Comparison of ENCODE assay signal across 1 cellular context in genomic region chr11:65121865-65122696, GRCh38.
TF ChIP-seq lines count a peak whose summit lies in the region.

TSS of gene FAU (minus strand) at chr11:65122134. CDS start at chr11:65121813, 321 bp downstream.
TSS of gene MRPL49 (plus strand) at chr11:65122321. CDS start at chr11:65122347, 26 bp downstream.

TF ChIP-seq in HepG2, 621 proteins besides CTCF, POLR2A, EP300 and RAD21 (continued from another document and continues in another):
- TF ChIP-seq ZHX2 (IDR thresholded peaks at IDR 0.05; ENCODE audit: low read depth) (peak; percentile 97), ZHX2 (CRISPR knock-in tag; IDR thresholded peaks at IDR 0.05; ENCODE audit: borderline replicate concordance) (no peak), ZNF552 (CRISPR knock-in tag; IDR thresholded peaks at IDR 0.05; ENCODE audit: borderline replicate concordance) (peak; percentile 17; the same call in 1 of the 2 replicates), ZNF691 (CRISPR knock-in tag; IDR thresholded peaks at IDR 0.05; ENCODE audit: borderline replicate concordance, low read depth) (peak; percentile 80; the same call in 1 of the 2 replicates), ZNF644 (CRISPR knock-in tag; IDR thresholded peaks at IDR 0.05; ENCODE audit: low read depth) (0 out of 2 replicates have a peak, but pooled peaks have one; percentile 11), RBAK (CRISPR knock-in tag; IDR thresholded peaks at IDR 0.05) (no peak), NCOR1 (IDR thresholded peaks at IDR 0.05; ENCODE audit: borderline replicate concordance, low read length) (no peak), ZNF766 (CRISPR knock-in tag; IDR thresholded peaks at IDR 0.05; ENCODE audit: borderline replicate concordance) (peak; percentile 86; the same call in 1 of the 2 replicates), ZBTB7B (CRISPR knock-in tag; IDR thresholded peaks at IDR 0.05) (no peak), ATF5 (CRISPR knock-in tag; IDR thresholded peaks at IDR 0.05; ENCODE audit: low read depth) (peak; percentile 65; the same call in 1 of the 2 replicates), ZNF570 (CRISPR knock-in tag; IDR thresholded peaks at IDR 0.05; ENCODE audit: borderline replicate concordance) (no peak), ATM (IDR thresholded peaks at IDR 0.05; ENCODE audit: borderline replicate concordance) (no peak), FOXO1 (CRISPR knock-in tag; IDR thresholded peaks at IDR 0.05) (no peak), ZNF674 (CRISPR knock-in tag; IDR thresholded peaks at IDR 0.05; ENCODE audit: low read depth) (no peak), ZNF44 (CRISPR knock-in tag; IDR thresholded peaks at IDR 0.05) (no peak), PLSCR1 (CRISPR knock-in tag; IDR thresholded peaks at IDR 0.05; ENCODE audit: borderline replicate concordance) (no peak; the same call in 1 of the 2 replicates), CREB3 (CRISPR knock-in tag; IDR thresholded peaks at IDR 0.05) (no peak), GMEB1 (CRISPR knock-in tag; IDR thresholded peaks at IDR 0.05; ENCODE audit: borderline replicate concordance) (peak; percentile 98), KMT2B (CRISPR knock-in tag; IDR thresholded peaks at IDR 0.05) (peak; percentile 83), TEAD3 (CRISPR knock-in tag; optimal IDR thresholded peaks at IDR 0.05; ENCODE audit: borderline replicate concordance) (peak; percentile 91), MAZ (IDR thresholded peaks at IDR 0.05; ENCODE audit: borderline replicate concordance, low read depth, low read length) (no peak), MAZ (CRISPR knock-in tag; IDR thresholded peaks at IDR 0.05; ENCODE audit: low read depth) (peak; percentile 86; the same call in 1 of the 2 replicates), PLRG1 (conservative IDR thresholded peaks at IDR 0.05) (no peak), ELF1 (CRISPR knock-in tag; IDR thresholded peaks at IDR 0.05) (peak; percentile 90), ZNF333 (CRISPR knock-in tag; IDR thresholded peaks at IDR 0.05; ENCODE audit: borderline replicate concordance) (no peak), ADNP (CRISPR knock-in tag; IDR thresholded peaks at IDR 0.05) (no peak), HNF4G (IDR thresholded peaks at IDR 0.05; ENCODE audit: borderline replicate concordance, low read depth, low read length) (no peak), HNF4G (CRISPR knock-in tag; IDR thresholded peaks at IDR 0.05; ENCODE audit: borderline replicate concordance, low read depth) (peak; percentile 54; the same call in 1 of the 2 replicates), ZNF770 (CRISPR knock-in tag; IDR thresholded peaks at IDR 0.05) (no peak), GMEB2 (CRISPR knock-in tag; IDR thresholded peaks at IDR 0.05; ENCODE audit: low read depth) (peak; percentile 94), RORA (CRISPR knock-in tag; IDR thresholded peaks at IDR 0.05) (no peak), ZSCAN9 (CRISPR knock-in tag; IDR thresholded peaks at IDR 0.05; ENCODE audit: borderline replicate concordance) (peak; percentile 23; the same call in 1 of the 2 replicates), ZNF251 (CRISPR knock-in tag; IDR thresholded peaks at IDR 0.05) (no peak), ARNT2 (CRISPR knock-in tag; IDR thresholded peaks at IDR 0.05; ENCODE audit: low read depth) (no peak), ZNF773 (CRISPR knock-in tag; IDR thresholded peaks at IDR 0.05; ENCODE audit: borderline replicate concordance) (no peak), ZFP36L2 (CRISPR knock-in tag; IDR thresholded peaks at IDR 0.05) (no peak), ZNF280D (CRISPR knock-in tag; IDR thresholded peaks at IDR 0.05) (no peak), YEATS4 (CRISPR knock-in tag; IDR thresholded peaks at IDR 0.05; ENCODE audit: borderline replicate concordance) (peak; percentile 70; the same call in 1 of the 2 replicates), CC2D1A (CRISPR knock-in tag; IDR thresholded peaks at IDR 0.05) (no peak)
